1 cellular context compared by ENCODE assay signal in the genomic region with DNA sequence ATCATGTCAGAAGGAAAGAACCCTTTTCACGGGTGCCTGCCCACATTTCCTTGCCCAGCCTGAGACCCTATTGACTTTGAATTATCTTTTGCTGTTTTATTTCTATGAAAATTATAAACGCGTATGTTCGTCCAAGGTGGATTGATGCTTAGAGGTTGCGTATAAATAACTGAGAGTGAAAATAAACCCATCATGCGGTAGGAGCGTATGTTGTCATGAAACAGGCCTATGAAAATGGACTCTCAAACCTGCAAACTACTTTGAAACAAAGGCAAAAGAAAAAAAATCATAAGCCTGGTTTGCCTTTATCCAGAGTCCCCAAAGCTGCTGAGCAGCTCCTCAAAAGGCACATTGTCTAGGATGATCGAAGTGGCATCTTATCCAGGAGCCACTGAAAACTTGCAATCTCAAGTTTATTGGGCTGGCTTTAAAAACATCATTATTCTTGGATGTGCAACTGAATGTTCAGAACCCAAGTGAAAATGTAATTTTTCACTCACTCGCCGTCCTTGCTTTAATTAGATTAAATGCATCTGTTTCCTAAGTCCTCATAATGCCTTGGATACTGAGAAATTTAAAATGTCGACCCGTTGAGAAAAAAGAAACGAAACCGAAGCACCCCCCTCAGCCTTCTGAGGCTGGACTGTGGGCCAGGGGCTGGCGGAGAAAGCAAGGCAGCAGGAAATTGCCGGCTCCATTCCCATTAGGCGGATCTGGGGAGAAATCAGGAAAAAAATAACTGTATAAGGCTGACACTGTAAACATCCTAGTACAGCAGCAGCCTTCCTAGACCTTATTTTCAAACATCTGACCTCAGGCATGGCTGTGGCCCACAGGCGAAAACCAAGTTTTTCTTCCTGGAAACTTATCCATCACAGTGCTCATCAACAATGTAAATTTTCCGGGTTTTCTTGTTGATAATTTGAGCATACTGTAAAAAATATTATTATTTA.
TF ChIP-seq lines count a peak whose summit lies in the region.

No MANE protein-coding gene starts in this region.

TF ChIP-seq in GM23338, 12 proteins besides CTCF, POLR2A, EP300 and RAD21 (continued from another document):
- TF ChIP-seq, protein P1, sequence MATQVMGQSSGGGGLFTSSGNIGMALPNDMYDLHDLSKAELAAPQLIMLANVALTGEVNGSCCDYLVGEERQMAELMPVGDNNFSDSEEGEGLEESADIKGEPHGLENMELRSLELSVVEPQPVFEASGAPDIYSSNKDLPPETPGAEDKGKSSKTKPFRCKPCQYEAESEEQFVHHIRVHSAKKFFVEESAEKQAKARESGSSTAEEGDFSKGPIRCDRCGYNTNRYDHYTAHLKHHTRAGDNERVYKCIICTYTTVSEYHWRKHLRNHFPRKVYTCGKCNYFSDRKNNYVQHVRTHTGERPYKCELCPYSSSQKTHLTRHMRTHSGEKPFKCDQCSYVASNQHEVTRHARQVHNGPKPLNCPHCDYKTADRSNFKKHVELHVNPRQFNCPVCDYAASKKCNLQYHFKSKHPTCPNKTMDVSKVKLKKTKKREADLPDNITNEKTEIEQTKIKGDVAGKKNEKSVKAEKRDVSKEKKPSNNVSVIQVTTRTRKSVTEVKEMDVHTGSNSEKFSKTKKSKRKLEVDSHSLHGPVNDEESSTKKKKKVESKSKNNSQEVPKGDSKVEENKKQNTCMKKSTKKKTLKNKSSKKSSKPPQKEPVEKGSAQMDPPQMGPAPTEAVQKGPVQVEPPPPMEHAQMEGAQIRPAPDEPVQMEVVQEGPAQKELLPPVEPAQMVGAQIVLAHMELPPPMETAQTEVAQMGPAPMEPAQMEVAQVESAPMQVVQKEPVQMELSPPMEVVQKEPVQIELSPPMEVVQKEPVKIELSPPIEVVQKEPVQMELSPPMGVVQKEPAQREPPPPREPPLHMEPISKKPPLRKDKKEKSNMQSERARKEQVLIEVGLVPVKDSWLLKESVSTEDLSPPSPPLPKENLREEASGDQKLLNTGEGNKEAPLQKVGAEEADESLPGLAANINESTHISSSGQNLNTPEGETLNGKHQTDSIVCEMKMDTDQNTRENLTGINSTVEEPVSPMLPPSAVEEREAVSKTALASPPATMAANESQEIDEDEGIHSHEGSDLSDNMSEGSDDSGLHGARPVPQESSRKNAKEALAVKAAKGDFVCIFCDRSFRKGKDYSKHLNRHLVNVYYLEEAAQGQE (IDR thresholded peaks at IDR 0.05; ENCODE audit: unreplicated experiment) = no peak
- TF ChIP-seq, protein P2, sequence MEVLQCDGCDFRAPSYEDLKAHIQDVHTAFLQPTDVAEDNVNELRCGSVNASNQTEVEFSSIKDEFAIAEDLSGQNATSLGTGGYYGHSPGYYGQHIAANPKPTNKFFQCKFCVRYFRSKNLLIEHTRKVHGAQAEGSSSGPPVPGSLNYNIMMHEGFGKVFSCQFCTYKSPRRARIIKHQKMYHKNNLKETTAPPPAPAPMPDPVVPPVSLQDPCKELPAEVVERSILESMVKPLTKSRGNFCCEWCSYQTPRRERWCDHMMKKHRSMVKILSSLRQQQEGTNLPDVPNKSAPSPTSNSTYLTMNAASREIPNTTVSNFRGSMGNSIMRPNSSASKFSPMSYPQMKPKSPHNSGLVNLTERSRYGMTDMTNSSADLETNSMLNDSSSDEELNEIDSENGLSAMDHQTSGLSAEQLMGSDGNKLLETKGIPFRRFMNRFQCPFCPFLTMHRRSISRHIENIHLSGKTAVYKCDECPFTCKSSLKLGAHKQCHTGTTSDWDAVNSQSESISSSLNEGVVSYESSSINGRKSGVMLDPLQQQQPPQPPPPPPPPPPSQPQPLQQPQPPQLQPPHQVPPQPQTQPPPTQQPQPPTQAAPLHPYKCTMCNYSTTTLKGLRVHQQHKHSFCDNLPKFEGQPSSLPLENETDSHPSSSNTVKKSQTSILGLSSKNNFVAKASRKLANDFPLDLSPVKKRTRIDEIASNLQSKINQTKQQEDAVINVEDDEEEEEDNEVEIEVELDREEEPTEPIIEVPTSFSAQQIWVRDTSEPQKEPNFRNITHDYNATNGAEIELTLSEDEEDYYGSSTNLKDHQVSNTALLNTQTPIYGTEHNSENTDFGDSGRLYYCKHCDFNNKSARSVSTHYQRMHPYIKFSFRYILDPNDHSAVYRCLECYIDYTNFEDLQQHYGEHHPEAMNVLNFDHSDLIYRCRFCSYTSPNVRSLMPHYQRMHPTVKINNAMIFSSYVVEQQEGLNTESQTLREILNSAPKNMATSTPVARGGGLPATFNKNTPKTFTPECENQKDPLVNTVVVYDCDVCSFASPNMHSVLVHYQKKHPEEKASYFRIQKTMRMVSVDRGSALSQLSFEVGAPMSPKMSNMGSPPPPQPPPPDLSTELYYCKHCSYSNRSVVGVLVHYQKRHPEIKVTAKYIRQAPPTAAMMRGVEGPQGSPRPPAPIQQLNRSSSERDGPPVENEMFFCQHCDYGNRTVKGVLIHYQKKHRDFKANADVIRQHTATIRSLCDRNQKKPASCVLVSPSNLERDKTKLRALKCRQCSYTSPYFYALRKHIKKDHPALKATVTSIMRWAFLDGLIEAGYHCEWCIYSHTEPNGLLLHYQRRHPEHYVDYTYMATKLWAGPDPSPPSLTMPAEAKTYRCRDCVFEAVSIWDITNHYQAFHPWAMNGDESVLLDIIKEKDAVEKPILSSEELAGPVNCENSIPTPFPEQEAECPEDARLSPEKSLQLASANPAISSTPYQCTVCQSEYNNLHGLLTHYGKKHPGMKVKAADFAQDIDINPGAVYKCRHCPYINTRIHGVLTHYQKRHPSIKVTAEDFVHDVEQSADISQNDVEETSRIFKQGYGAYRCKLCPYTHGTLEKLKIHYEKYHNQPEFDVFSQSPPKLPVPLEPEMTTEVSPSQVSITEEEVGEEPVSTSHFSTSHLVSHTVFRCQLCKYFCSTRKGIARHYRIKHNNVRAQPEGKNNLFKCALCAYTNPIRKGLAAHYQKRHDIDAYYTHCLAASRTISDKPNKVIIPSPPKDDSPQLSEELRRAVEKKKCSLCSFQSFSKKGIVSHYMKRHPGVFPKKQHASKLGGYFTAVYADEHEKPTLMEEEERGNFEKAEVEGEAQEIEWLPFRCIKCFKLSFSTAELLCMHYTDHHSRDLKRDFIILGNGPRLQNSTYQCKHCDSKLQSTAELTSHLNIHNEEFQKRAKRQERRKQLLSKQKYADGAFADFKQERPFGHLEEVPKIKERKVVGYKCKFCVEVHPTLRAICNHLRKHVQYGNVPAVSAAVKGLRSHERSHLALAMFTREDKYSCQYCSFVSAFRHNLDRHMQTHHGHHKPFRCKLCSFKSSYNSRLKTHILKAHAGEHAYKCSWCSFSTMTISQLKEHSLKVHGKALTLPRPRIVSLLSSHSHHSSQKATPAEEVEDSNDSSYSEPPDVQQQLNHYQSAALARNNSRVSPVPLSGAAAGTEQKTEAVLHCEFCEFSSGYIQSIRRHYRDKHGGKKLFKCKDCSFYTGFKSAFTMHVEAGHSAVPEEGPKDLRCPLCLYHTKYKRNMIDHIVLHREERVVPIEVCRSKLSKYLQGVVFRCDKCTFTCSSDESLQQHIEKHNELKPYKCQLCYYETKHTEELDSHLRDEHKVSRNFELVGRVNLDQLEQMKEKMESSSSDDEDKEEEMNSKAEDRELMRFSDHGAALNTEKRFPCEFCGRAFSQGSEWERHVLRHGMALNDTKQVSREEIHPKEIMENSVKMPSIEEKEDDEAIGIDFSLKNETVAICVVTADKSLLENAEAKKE (CRISPR knock-in tag; IDR thresholded peaks at IDR 0.05) = no peak
- TF ChIP-seq, protein P3, sequence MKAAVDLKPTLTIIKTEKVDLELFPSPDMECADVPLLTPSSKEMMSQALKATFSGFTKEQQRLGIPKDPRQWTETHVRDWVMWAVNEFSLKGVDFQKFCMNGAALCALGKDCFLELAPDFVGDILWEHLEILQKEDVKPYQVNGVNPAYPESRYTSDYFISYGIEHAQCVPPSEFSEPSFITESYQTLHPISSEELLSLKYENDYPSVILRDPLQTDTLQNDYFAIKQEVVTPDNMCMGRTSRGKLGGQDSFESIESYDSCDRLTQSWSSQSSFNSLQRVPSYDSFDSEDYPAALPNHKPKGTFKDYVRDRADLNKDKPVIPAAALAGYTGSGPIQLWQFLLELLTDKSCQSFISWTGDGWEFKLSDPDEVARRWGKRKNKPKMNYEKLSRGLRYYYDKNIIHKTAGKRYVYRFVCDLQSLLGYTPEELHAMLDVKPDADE (IDR thresholded peaks at IDR 0.05) = no peak
- TF ChIP-seq NANOG (IDR thresholded peaks at IDR 0.05; ENCODE audit: borderline replicate concordance) = no peak
- no peak for TF ChIP-seq ZNF331 (CRISPR knock-in tag; IDR thresholded peaks at IDR 0.05; ENCODE audit: low read depth)
- no peak for TF ChIP-seq STAT1 (IDR thresholded peaks at IDR 0.05; ENCODE audit: unreplicated experiment)
- TF ChIP-seq CREB1 (CRISPR knock-in tag; IDR thresholded peaks at IDR 0.05; ENCODE audit: low read depth) = no peak
